8 cellular contexts compared by ENCODE assay signal in genomic region chr17:7204828-7205461, GRCh38. TPM values are rescaled to one million over a fixed set of nuclear protein-coding genes. Genes with fewer than 3 reads are reported as not detected.
DNase-seq lines count a peak whose midpoint lies in the region; ATAC-seq and TF ChIP-seq lines count a peak whose summit lies in the region.

No MANE protein-coding gene starts in this region.

- H3K4me3 Mint-ChIP-seq in progenitor cell of endocrine pancreas (ENCODE audit: low read depth) (peak overlapping the region; percentile 71), type B pancreatic cell (peak overlapping the region; percentile 86)

- ATAC-seq in GM19328 (IDR thresholded peaks at IDR 0.05; ENCODE audit: unreplicated experiment) (peak; percentile 74), HG03520 (IDR thresholded peaks at IDR 0.05; ENCODE audit: unreplicated experiment) (peak; percentile 72)

- H3K27me3 ChIP-seq in BLaER1 treated with 17β-estradiol and CSF1 and Interleukin-3, amounts not matched to agents 10 nM and 100 nM, result no peaks in the 10 kb centered on the region
- H3K27me3 ChIP-seq in adipocyte (replicated peaks; ENCODE audit: control insufficient read depth, insufficient read depth, low read length), result no peaks in the 10 kb centered on the region
- no peaks in the 10 kb centered on the region for H3K27me3 ChIP-seq in left ventricle myocardium inferior (ENCODE audit: low read depth)

- H3K4me3 ChIP-seq in BLaER1 treated with 17β-estradiol and CSF1 and Interleukin-3, amounts not matched to agents 10 nM and 100 nM, result peak overlapping the region; percentile 42 to 68 (median 54)
- H3K4me3 ChIP-seq in adipocyte (ENCODE audit: low read length), result peak overlapping the region; percentile 83
- peak overlapping the region; percentile 70 for H3K4me3 ChIP-seq in left ventricle myocardium inferior

- intact Hi-C loops in left ventricle myocardium inferior (cut with micrococcal nuclease), result no loop called here

- H3K9ac ChIP-seq in BLaER1 treated with 17β-estradiol and CSF1 and Interleukin-3, amounts not matched to agents 10 nM and 100 nM, result peak overlapping the region; percentile 59 to 76 (median 69)
- H3K9ac ChIP-seq in adipocyte (ENCODE audit: low read length), result peak overlapping the region; percentile 79

- peaks cover 26 to 56% (median 47%) of the 10 kb centered on the region in 10 experiments for H3K4me1 ChIP-seq in BLaER1 treated with 17β-estradiol and CSF1 and Interleukin-3, amounts not matched to agents 10 nM and 100 nM
- H3K4me1 ChIP-seq in adipocyte (ENCODE audit: control insufficient read depth, insufficient read depth, low read length) (peaks cover 7% of the 10 kb centered on the region), left ventricle myocardium inferior (peaks cover 15% of the 10 kb centered on the region)

- peaks cover 40 to 62% (median 43%) of the 10 kb centered on the region in 11 experiments for H3K36me3 ChIP-seq in BLaER1 treated with 17β-estradiol and CSF1 and Interleukin-3, amounts not matched to agents 10 nM and 100 nM
- peaks cover 31% of the 10 kb centered on the region for H3K36me3 ChIP-seq in adipocyte (ENCODE audit: control insufficient read depth, insufficient read depth, low read length, severe bottlenecking)
- peaks cover 25% of the 10 kb centered on the region for H3K36me3 ChIP-seq in left ventricle myocardium inferior

- H3K4me2 ChIP-seq in BLaER1 treated with 17β-estradiol and CSF1 and Interleukin-3, amounts not matched to agents 10 nM and 100 nM, result peak overlapping the region; percentile 60 to 94 (median 85)

- H3K9me3 Mint-ChIP-seq in progenitor cell of endocrine pancreas (ENCODE audit: low read depth), result no peaks in the 10 kb centered on the region
- no peaks in the 10 kb centered on the region for H3K9me3 Mint-ChIP-seq in type B pancreatic cell

- DNase-seq in SK-N-DZ (ENCODE audit: low spot score) (peak; percentile 99), adipocyte (ENCODE audit: low read depth) (peak; percentile 57), left ventricle myocardium inferior (peak; percentile 89), progenitor cell of endocrine pancreas (ENCODE audit: low spot score, unreplicated experiment) (peak; percentile 86), type B pancreatic cell (ENCODE audit: extremely low spot score, unreplicated experiment) (peak; percentile 89)

- peaks cover 11% of the 10 kb centered on the region for H3K4me1 Mint-ChIP-seq in progenitor cell of endocrine pancreas (ENCODE audit: low read depth)
- peaks cover 39% of the 10 kb centered on the region for H3K4me1 Mint-ChIP-seq in type B pancreatic cell (ENCODE audit: unreplicated experiment)

- H3K27ac ChIP-seq in BLaER1 treated with 17β-estradiol and CSF1 and Interleukin-3, amounts not matched to agents 10 nM and 100 nM, result peak overlapping the region; percentile 33 to 78 (median 74); a peak in 21 of 22 replicates
- peak overlapping the region; percentile 72 for H3K27ac ChIP-seq in left ventricle myocardium inferior (replicated peaks)

- H3K9me3 ChIP-seq in BLaER1 treated with 17β-estradiol and CSF1 and Interleukin-3, amounts not matched to agents 10 nM and 100 nM (replicated peaks in 1 of 11), result no peaks in the 10 kb centered on the region
- H3K9me3 ChIP-seq in adipocyte (ENCODE audit: control insufficient read depth, low read length) (no peaks in the 10 kb centered on the region), left ventricle myocardium inferior (replicated peaks) (no peaks in the 10 kb centered on the region)

- H3K27ac Mint-ChIP-seq in progenitor cell of endocrine pancreas, result peak overlapping the region; percentile 89
- peak overlapping the region; percentile 65 for H3K27ac Mint-ChIP-seq in type B pancreatic cell

- peaks cover 14 to 71% (median 55%) of the 10 kb centered on the region in 11 experiments; a peak in 19 of 22 replicates for H4K20me1 ChIP-seq in BLaER1 treated with 17β-estradiol and CSF1 and Interleukin-3, amounts not matched to agents 10 nM and 100 nM

- no peaks in the 10 kb centered on the region for H3K27me3 Mint-ChIP-seq in progenitor cell of endocrine pancreas
- peaks cover 6% of the 10 kb centered on the region for H3K27me3 Mint-ChIP-seq in type B pancreatic cell

- no peak for TF ChIP-seq CTCF in left ventricle myocardium inferior (IDR thresholded peaks at IDR 0.05; ENCODE audit: borderline replicate concordance)
- TF ChIP-seq CTCF in progenitor cell of endocrine pancreas (IDR thresholded peaks at IDR 0.05; ENCODE audit: unreplicated experiment), result no peak
- TF ChIP-seq CTCF in type B pancreatic cell (conservative IDR thresholded peaks at IDR 0.05), result no peak

- H3K36me3 Mint-ChIP-seq in progenitor cell of endocrine pancreas (ENCODE audit: insufficient read depth) (peaks cover 7% of the 10 kb centered on the region), type B pancreatic cell (peaks cover 8% of the 10 kb centered on the region)

RNA-seq across cellular contexts. Expression of gene DLG4, which starts 14.7 kb away (rescaled TPM):
- polyA plus RNA-seq in SK-N-DZ (2014; cell fraction: cytosol; rRNA removed), result 61.1 and 67.3 TPM in 2 replicates
- polyA plus RNA-seq in SK-N-DZ (2014; cell fraction: nucleus; rRNA removed), result 117 and 125 TPM in 2 replicates
- total RNA-seq in left ventricle myocardium inferior (14.0 TPM), progenitor cell of endocrine pancreas (46.3 and 48.6 TPM in 2 replicates), type B pancreatic cell (ENCODE audit: low replicate concordance) (7.8 and 46.1 TPM in 2 replicates)

RNA-seq across cellular contexts. Expression of gene ACADVL, which starts 14.8 kb away (rescaled TPM):
- 161 and 169 TPM in 2 replicates for polyA plus RNA-seq in SK-N-DZ (2014; cell fraction: cytosol; rRNA removed)
- polyA plus RNA-seq in SK-N-DZ (2014; cell fraction: nucleus; rRNA removed), result 2,152 and 2,253 TPM in 2 replicates
- 1,845 TPM for total RNA-seq in left ventricle myocardium inferior
- 653 and 693 TPM in 2 replicates for total RNA-seq in progenitor cell of endocrine pancreas
- 573 and 617 TPM in 2 replicates for total RNA-seq in type B pancreatic cell (ENCODE audit: low replicate concordance)

RNA-seq across cellular contexts. Expression of gene ASGR1, which starts 25.8 kb away (rescaled TPM):
- 0.16 and 3.9 TPM in 2 replicates for polyA plus RNA-seq in SK-N-DZ (2014; cell fraction: cytosol; rRNA removed)
- polyA plus RNA-seq in SK-N-DZ (2014; cell fraction: nucleus; rRNA removed), result 5.9 and 7.7 TPM in 2 replicates
- total RNA-seq in left ventricle myocardium inferior (0.14 TPM), progenitor cell of endocrine pancreas (10.6 and 11.1 TPM in 2 replicates), type B pancreatic cell (ENCODE audit: low replicate concordance) (7.5 and 9.7 TPM in 2 replicates)

RNA-seq across cellular contexts. Expression of gene DVL2, which starts 29.4 kb away (rescaled TPM):
- polyA plus RNA-seq in SK-N-DZ (2014; cell fraction: cytosol; rRNA removed), result 95.7 and 109 TPM in 2 replicates
- polyA plus RNA-seq in SK-N-DZ (2014; cell fraction: nucleus; rRNA removed), result 147 and 150 TPM in 2 replicates
- total RNA-seq in left ventricle myocardium inferior (19.8 TPM), progenitor cell of endocrine pancreas (104 TPM in 2 replicates), type B pancreatic cell (ENCODE audit: low replicate concordance) (62.8 and 93.9 TPM in 2 replicates)

RNA-seq across cellular contexts. Expression of gene PHF23, which starts 34.3 kb away (rescaled TPM):
- polyA plus RNA-seq in SK-N-DZ (2014; cell fraction: cytosol; rRNA removed), result 42.8 and 51.6 TPM in 2 replicates
- polyA plus RNA-seq in SK-N-DZ (2014; cell fraction: nucleus; rRNA removed), result 17.6 and 24.2 TPM in 2 replicates
- 22.0 TPM for total RNA-seq in left ventricle myocardium inferior
- 66.9 and 73.7 TPM in 2 replicates for total RNA-seq in progenitor cell of endocrine pancreas
- total RNA-seq in type B pancreatic cell (ENCODE audit: low replicate concordance), result 42.8 and 61.1 TPM in 2 replicates

Comparison
In these comparisons a context has a peak if more than half of its experiments do, and no peak if none do; other contexts are left out.
1. Peak in every context shown above with its lines: DNase-seq, ATAC-seq, H3K4me3 ChIP-seq and H3K27ac ChIP-seq.